ENCODE assay signal across 15 cellular contexts in the genomic region with DNA sequence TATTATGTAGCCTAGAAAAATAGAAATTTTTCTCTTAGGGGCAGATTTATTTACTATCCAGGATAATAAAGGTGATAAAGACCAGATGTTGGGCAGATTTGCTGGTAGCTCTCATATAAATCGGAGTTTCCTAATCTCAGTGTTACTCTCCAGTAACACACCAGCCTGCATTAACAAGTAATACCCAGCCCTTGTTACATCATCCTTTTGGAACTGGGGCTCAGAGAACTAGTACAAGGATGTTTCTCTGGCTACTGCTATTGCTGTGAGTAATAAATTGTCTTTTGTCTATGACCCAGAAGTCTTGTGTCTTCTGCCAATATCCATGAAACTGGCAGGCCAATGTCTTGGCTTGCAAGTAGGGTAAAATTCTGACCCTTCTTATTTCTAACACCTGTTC. TPM values are rescaled to one million over a fixed set of nuclear protein-coding genes. Genes with fewer than 3 reads are reported as not detected.
DNase-seq lines count a peak whose midpoint lies in the region; TF ChIP-seq lines count a peak whose summit lies in the region.
"Had no signal": no experiment of that assay in that cellular context is flagged by ENCODE, and none has a peak within 500 bp of the region (broad histone marks: within the 10 kb centered on the region; RNA-seq: fewer than 3 reads in every experiment).

No MANE protein-coding gene starts in this region.

- H3K36me3 Mint-ChIP-seq in activated T-helper 2 cell treated with anti-CD3 and anti-CD28 coated beads, Interferon-gamma antibody, Interleukin-2, Interleukin-4, amounts not matched to agents 10 μg/mL and 5 μg/mL and 100 μg/mL, durations not matched to agents 14 hours and 24 hours and 36 hours (ENCODE audit: low read depth): no peaks in the 10 kb centered on the region
- H3K36me3 Mint-ChIP-seq: CD4-positive, CD25-positive, alpha-beta regulatory T cell; stimulated activated memory B cell treated with anti-CD40 and anti-IgM and Interleukin-4, amounts not matched to agents 10 μg/mL and 1 μg/mL and 100 μg/mL, for 72 hours; T-cell had no signal

- CTCF ChIA-PET in BJ (lab: Yijun Ruan, JAX): no interaction called here

- H3K4me3 Mint-ChIP-seq in activated T-helper 2 cell treated with anti-CD3 and anti-CD28 coated beads, Interferon-gamma antibody, Interleukin-2, Interleukin-4, amounts not matched to agents 10 μg/mL and 5 μg/mL and 100 μg/mL, durations not matched to agents 14 hours and 24 hours and 36 hours (ENCODE audit: low read depth): no peak overlapping the region
- H3K4me3 Mint-ChIP-seq: CD4-positive, CD25-positive, alpha-beta regulatory T cell; stimulated activated memory B cell treated with anti-CD40 and anti-IgM and Interleukin-4, amounts not matched to agents 10 μg/mL and 1 μg/mL and 100 μg/mL, for 72 hours; T-cell had no signal

- intact Hi-C loops in activated T-helper 2 cell treated with anti-CD3 and anti-CD28 coated beads, Interferon-gamma antibody, Interleukin-2, Interleukin-4, amounts not matched to agents 10 μg/mL and 5 μg/mL and 100 μg/mL, durations not matched to agents 14 hours and 24 hours and 36 hours (cut with micrococcal nuclease): no loop called here

- TF ChIP-seq POLR2A in erythroblast (IDR thresholded peaks at IDR 0.05; ENCODE audit: low read length): no peak

- POLR2A ChIA-PET in BJ (lab: Charles Lee): no interaction called here

- no peak overlapping the region for H3K27ac Mint-ChIP-seq in activated T-helper 2 cell treated with anti-CD3 and anti-CD28 coated beads, Interferon-gamma antibody, Interleukin-2, Interleukin-4, amounts not matched to agents 10 μg/mL and 5 μg/mL and 100 μg/mL, durations not matched to agents 14 hours and 24 hours and 36 hours
- H3K27ac Mint-ChIP-seq: CD4-positive, CD25-positive, alpha-beta regulatory T cell; stimulated activated memory B cell treated with anti-CD40 and anti-IgM and Interleukin-4, amounts not matched to agents 10 μg/mL and 1 μg/mL and 100 μg/mL, for 72 hours; T-cell had no signal

- H3K27me3 ChIP-seq in BJ (ENCODE audit: control insufficient read depth, insufficient read depth, low read length): no peaks in the 10 kb centered on the region
- H3K27me3 ChIP-seq: heart left ventricle, vagina had no signal

- no peak overlapping the region for H3K4me3 ChIP-seq in BJ (ENCODE audit: low read depth, low read length)
- H3K4me3 ChIP-seq: heart left ventricle, vagina had no signal

- no peaks in the 10 kb centered on the region for H3K9me3 Mint-ChIP-seq in activated T-helper 2 cell treated with anti-CD3 and anti-CD28 coated beads, Interferon-gamma antibody, Interleukin-2, Interleukin-4, amounts not matched to agents 10 μg/mL and 5 μg/mL and 100 μg/mL, durations not matched to agents 14 hours and 24 hours and 36 hours
- H3K9me3 Mint-ChIP-seq: stimulated activated memory B cell treated with anti-CD40 and anti-IgM and Interleukin-4, amounts not matched to agents 10 μg/mL and 1 μg/mL and 100 μg/mL, for 72 hours; T-cell had no signal

- DNase-seq in BJ (ENCODE audit: low read depth): peak; percentile 63
- DNase-seq in OCI-M1 (lab: John Stamatoyannopoulos, UW): peak; percentile 65
- peak; percentile 33 for DNase-seq in epithelial cell of prostate (ENCODE audit: low read depth, low spot score)
- peak; percentile 29 for DNase-seq in midbrain (lab: John Stamatoyannopoulos, UW)
- DNase-seq in erythroblast (lab: John Stamatoyannopoulos, UW): no peak
- no peak for DNase-seq in superior temporal gyrus (ENCODE audit: extremely low spot score)
- no peak for DNase-seq in activated T-helper 2 cell treated with anti-CD3 and anti-CD28 coated beads, Interferon-gamma antibody, Interleukin-2, Interleukin-4, amounts not matched to agents 10 μg/mL and 5 μg/mL and 100 μg/mL, durations not matched to agents 14 hours and 24 hours and 36 hours (ENCODE audit: low spot score)
- DNase-seq in amniotic stem cell (lab: John Stamatoyannopoulos, UW): no peak
- DNase-seq: CD4-positive, CD25-positive, alpha-beta regulatory T cell; heart left ventricle; NCI-H1048; stimulated activated CD4-positive, alpha-beta T cell treated with anti-CD3 and anti-CD28 coated beads, Interleukin-4, amount 100 ng/mL, for 1 hour; T-cell had no signal

- H3K27ac ChIP-seq in epithelial cell of prostate: peak overlapping the region; percentile 90
- H3K27ac ChIP-seq: vagina had no signal

- H3K36me3 ChIP-seq in BJ (ENCODE audit: control insufficient read depth, insufficient read depth, low read length): no peaks in the 10 kb centered on the region
- H3K36me3 ChIP-seq: heart left ventricle, vagina had no signal

- peaks cover 5% of the 10 kb centered on the region for H3K27me3 Mint-ChIP-seq in activated T-helper 2 cell treated with anti-CD3 and anti-CD28 coated beads, Interferon-gamma antibody, Interleukin-2, Interleukin-4, amounts not matched to agents 10 μg/mL and 5 μg/mL and 100 μg/mL, durations not matched to agents 14 hours and 24 hours and 36 hours (ENCODE audit: low read depth)

- no peak for TF ChIP-seq CTCF in BJ (IDR thresholded peaks at IDR 0.05; ENCODE audit: insufficient read depth, low read depth, low read length)

- H3K4me1 Mint-ChIP-seq in activated T-helper 2 cell treated with anti-CD3 and anti-CD28 coated beads, Interferon-gamma antibody, Interleukin-2, Interleukin-4, amounts not matched to agents 10 μg/mL and 5 μg/mL and 100 μg/mL, durations not matched to agents 14 hours and 24 hours and 36 hours (ENCODE audit: low read depth): no peaks in the 10 kb centered on the region
- H3K4me1 Mint-ChIP-seq: CD4-positive, CD25-positive, alpha-beta regulatory T cell; stimulated activated memory B cell treated with anti-CD40 and anti-IgM and Interleukin-4, amounts not matched to agents 10 μg/mL and 1 μg/mL and 100 μg/mL, for 72 hours; T-cell had no signal

RNA-seq across cellular contexts. Expression of gene TPD52L1, which starts 16.8 kb away (rescaled TPM):
- polyA plus RNA-seq in BJ (2011; rRNA removed): 155 and 163 TPM in 2 replicates
- 17.0 and 24.1 TPM in 2 replicates for polyA minus RNA-seq in BJ (2011; rRNA and poly(A)+ RNA removed)
- not detected in 2 replicates for total RNA-seq in activated T-helper 2 cell treated with anti-CD3 and anti-CD28 coated beads, Interferon-gamma antibody, Interleukin-2, Interleukin-4, amounts not matched to agents 10 μg/mL and 5 μg/mL and 100 μg/mL, durations not matched to agents 14 hours and 24 hours and 36 hours
- total RNA-seq: CD4-positive, CD25-positive, alpha-beta regulatory T cell had no signal

Comparison
In these comparisons a context has a peak if more than half of its experiments do, and no peak if none do; other contexts are left out.
1. DNase-seq: peak in BJ (single experiment), OCI-M1 (single experiment), epithelial cell of prostate (single experiment) and midbrain (single experiment); none in erythroblast (0 of 2), superior temporal gyrus (single experiment), activated T-helper 2 cell treated with anti-CD3 and anti-CD28 coated beads, Interferon-gamma antibody, Interleukin-2, Interleukin-4, amounts not matched to agents 10 μg/mL and 5 μg/mL and 100 μg/mL, durations not matched to agents 14 hours and 24 hours and 36 hours (single experiment) and amniotic stem cell (single experiment).